30 cellular contexts compared by ENCODE assay signal in genomic region chr9:89699646-89700045, GRCh38.
DNase-seq lines count a peak whose midpoint lies in the region; ATAC-seq, FAIRE-seq and TF ChIP-seq lines count a peak whose summit lies in the region.
"Had no signal": no experiment of that assay in that cellular context is flagged by ENCODE, and none has a peak within 500 bp of the region (broad histone marks: within the 10 kb centered on the region; RNA-seq: fewer than 3 reads in every experiment).

No MANE protein-coding gene starts in this region.

- H3K27me3 ChIP-seq in H1 (replicated peaks in 1 of 4; ENCODE audit: control insufficient read depth in 3 of 4, extremely low read depth in 1 of 4, insufficient read depth in 3 of 4, low read length in 3 of 4) (no peaks in the 10 kb centered on the region), aorta (ENCODE audit: control insufficient read depth in 1 of 2, insufficient read depth in 2 of 2, low read length in 1 of 2) (no peaks in the 10 kb centered on the region)
- H3K27me3 ChIP-seq: adrenal gland, body of pancreas, esophagus muscularis mucosa, left lung, spleen had no signal

- H3K18ac ChIP-seq in H1 (ENCODE audit: extremely low read depth, low read length), result no peak overlapping the region

- no peak overlapping the region for H3K4me2 ChIP-seq in H1 (ENCODE audit: insufficient read depth in 1 of 2, low read depth in 2 of 2, low read length in 2 of 2)

- H3K27ac ChIP-seq in H1 (ENCODE audit: low read depth, low read length) (no peak overlapping the region), aorta (ENCODE audit: low read depth in 1 of 2, low read length in 2 of 2) (no peak overlapping the region)
- H3K27ac ChIP-seq: adrenal gland, body of pancreas, esophagus muscularis mucosa, left lung, spleen had no signal

- no peak for DNase-seq in activated naive CD4-positive, alpha-beta T cell (lab: John Stamatoyannopoulos, UW)
- DNase-seq in activated CD8-positive, alpha-beta T cell treated with anti-CD3 and anti-CD28 coated beads, Interleukin-2, amount 10 ng/mL, durations not matched to agents 7 days and 5 days, result no peak
- no peak for DNase-seq in H1 (ENCODE audit: low read depth in 1 of 2, low spot score in 2 of 2)
- no peak for DNase-seq in aorta
- DNase-seq: adrenal gland; body of pancreas; cerebellar nuclear complex; foreskin fibroblast; H7; head of caudate nucleus; KBM-7; left lung; NCI-H1105; NCI-H187 treated with DMSO at 0.1 percent for 48 hours; NCI-H2171 treated with DMSO at 0.1 percent for 48 hours; NCI-H524; NK-92 treated with Interleukin-12 subunit alpha and Interleukin-12 subunit beta, amount 100 ng/mL, for 24 hours; PC-3; right cardiac atrium; spleen; stimulated activated CD4-positive, alpha-beta T cell treated with anti-CD3 and anti-CD28 coated beads, Interleukin-2, amount 100 ng/mL, for 24 hours; T-cell had no signal

- H2BK12ac ChIP-seq in H1 (ENCODE audit: low read depth, low read length), result peak overlapping the region; percentile 72; the same call in 1 of the 2 replicates

- H3K36me3 ChIP-seq in H1 (ENCODE audit: control insufficient read depth in 2 of 4, insufficient read depth in 4 of 4, low read length in 3 of 4), result no peaks in the 10 kb centered on the region
- H3K36me3 ChIP-seq in aorta (ENCODE audit: control insufficient read depth in 1 of 2, insufficient read depth in 2 of 2, low read length in 1 of 2), result no peaks in the 10 kb centered on the region
- H3K36me3 ChIP-seq: adrenal gland, esophagus muscularis mucosa, left lung, spleen had no signal

- H3K79me2 ChIP-seq in H1 (ENCODE audit: control insufficient read depth in 1 of 2, insufficient read depth in 2 of 2, low read length in 2 of 2), result no peaks in the 10 kb centered on the region

- CTCF ChIA-PET in activated CD8-positive, alpha-beta T cell treated with anti-CD3 and anti-CD28 coated beads, Interleukin-2, amount 10 ng/mL, durations not matched to agents 7 days and 5 days (lab: Charles Lee), result interaction anchor here (1.2 to 6.2 kb wide), 4 partner anchors 9 to 44 kb away, joined by 3 to 46 read pairs (median 10); no protein-coding TSS in a partner anchor
- CTCF ChIA-PET in H1 (lab: Charles Lee; ENCODE audit: partially characterized antibody), result interaction anchor here (0.8 to 1.2 kb wide), 2 partner anchors 9 to 110 kb away, joined by 3 read pairs; no protein-coding TSS in a partner anchor

- no peak overlapping the region for H3K4ac ChIP-seq in H1 (replicated peaks; ENCODE audit: insufficient read length, low read depth, low read length)

- no peak for TF ChIP-seq RAD21 in H1 (IDR thresholded peaks at IDR 0.05 in 1 of 2, conservative IDR thresholded peaks at IDR 0.05 in 1 of 2; ENCODE audit: low read depth in 2 of 2, low read length in 2 of 2)

- no peak overlapping the region for H3K4me3 ChIP-seq in H1 (ENCODE audit: extremely low read depth in 1 of 4, insufficient read depth in 2 of 4, low read depth in 3 of 4, low read length in 4 of 4)
- no peak overlapping the region for H3K4me3 ChIP-seq in aorta (ENCODE audit: low read length in 2 of 2)
- H3K4me3 ChIP-seq: adrenal gland, body of pancreas, esophagus muscularis mucosa, left lung, spleen had no signal

- intact Hi-C loops in aorta (cut with DNase I), result no loop called here

- WGBS in H1 (ENCODE audit: extremely low coverage in 1 of 2, insufficient coverage in 1 of 2, insufficient read length in 1 of 2, insufficient replicate concordance in 2 of 2, low coverage in 1 of 2, low lambda C conversion rate in 2 of 2, missing lambda C conversion rate in 1 of 2), 2 experiments, result 94% methylated on average over 11 of the region's 11 CpGs; no CpG with 5 or more reads in 1 of the 2 experiments
- whole genome bisulfite sequencing in aorta, 2 donors, result 94% methylated on average over 11 of the region's 11 CpGs

- H3K4me1 ChIP-seq in H1 (replicated peaks in 1 of 4; ENCODE audit: control insufficient read depth in 3 of 4, insufficient read depth in 4 of 4, low read length in 3 of 4), result peaks cover 0 to 21% (median 10%) of the 10 kb centered on the region in 4 experiments; a peak in 5 of 7 replicates
- H3K4me1 ChIP-seq in aorta (ENCODE audit: control insufficient read depth in 1 of 2, insufficient read depth in 2 of 2, low read length in 2 of 2), result no peaks in the 10 kb centered on the region
- H3K4me1 ChIP-seq: body of pancreas, esophagus muscularis mucosa had no signal

- H3K23me2 ChIP-seq in H1 (ENCODE audit: low read depth, low read length), result no peaks in the 10 kb centered on the region

- H3K9ac ChIP-seq in H1 (replicated peaks in 1 of 4; ENCODE audit: extremely low read depth in 1 of 4, low read depth in 3 of 4, low read length in 3 of 4), result no peak overlapping the region

- peak overlapping the region; percentile 26; the same call in 1 of the 2 replicates for H2BK5ac ChIP-seq in H1 (ENCODE audit: low read depth, low read length)

- no peak overlapping the region for H3K23ac ChIP-seq in H1 (ENCODE audit: insufficient read length)

- TF ChIP-seq CTCF in H1 (IDR thresholded peaks at IDR 0.05; ENCODE audit: control extremely low read depth in 1 of 3, insufficient read depth in 1 of 3, low read depth in 1 of 3, low read length in 3 of 3), result no peak

- no peak for TF ChIP-seq EP300 in H1 (IDR thresholded peaks at IDR 0.05; ENCODE audit: borderline replicate concordance in 1 of 2, low read depth in 2 of 2, low read length in 2 of 2)

- H3K9me3 ChIP-seq in H1 (ENCODE audit: insufficient read depth in 2 of 2, low read depth in 1 of 2, low read length in 1 of 2) (no peaks in the 10 kb centered on the region), aorta (ENCODE audit: control insufficient read depth, low read length) (no peaks in the 10 kb centered on the region)
- H3K9me3 ChIP-seq: adrenal gland, body of pancreas, esophagus muscularis mucosa, left lung, spleen had no signal

- no peak overlapping the region for H3K4me3 Mint-ChIP-seq in activated naive CD4-positive, alpha-beta T cell treated with anti-CD3 and anti-CD28 coated beads, Interleukin-2, amount 50 U/mL, for 24 hours
- H3K4me3 Mint-ChIP-seq in activated CD8-positive, alpha-beta T cell treated with anti-CD3 and anti-CD28 coated beads, Interleukin-2, amount 10 ng/mL, durations not matched to agents 7 days and 5 days, result no peak overlapping the region
- H3K4me3 Mint-ChIP-seq in stimulated activated memory B cell treated with anti-CD40 and anti-IgM and Interleukin-4, amounts not matched to agents 10 μg/mL and 1 μg/mL and 100 μg/mL, for 72 hours, result peak overlapping the region; percentile 2
- H3K4me3 Mint-ChIP-seq: T-cell, type B pancreatic cell had no signal

- ATAC-seq in activated CD8-positive, alpha-beta T cell treated with anti-CD3 and anti-CD28 coated beads, Interleukin-2, amount 10 ng/mL, durations not matched to agents 7 days and 5 days, result no peak
- no peak for ATAC-seq in stimulated activated memory B cell treated with anti-CD40 and anti-IgM and Interleukin-4, amounts not matched to agents 10 μg/mL and 1 μg/mL and 100 μg/mL, for 72 hours
- ATAC-seq in GM21619 (IDR thresholded peaks at IDR 0.05; ENCODE audit: unreplicated experiment) (no peak), aorta (ENCODE audit: low FRiP score) (no peak)
- ATAC-seq: activated CD4-positive, CD25-positive, alpha-beta regulatory T cell treated with anti-CD3 and anti-CD28 coated beads, Interleukin-2, amount 50 U/mL, for 24 hours; body of pancreas; left lung; PC-3; right cardiac atrium; T-cell had no signal

- H3K9me3 Mint-ChIP-seq in activated naive CD4-positive, alpha-beta T cell treated with anti-CD3 and anti-CD28 coated beads, Interleukin-2, amount 50 U/mL, for 24 hours, result no peaks in the 10 kb centered on the region
- H3K9me3 Mint-ChIP-seq in activated CD8-positive, alpha-beta T cell treated with anti-CD3 and anti-CD28 coated beads, Interleukin-2, amount 10 ng/mL, durations not matched to agents 7 days and 5 days (ENCODE audit: insufficient read depth), result peaks cover 4% of the 10 kb centered on the region
- no peaks in the 10 kb centered on the region for H3K9me3 Mint-ChIP-seq in stimulated activated memory B cell treated with anti-CD40 and anti-IgM and Interleukin-4, amounts not matched to agents 10 μg/mL and 1 μg/mL and 100 μg/mL, for 72 hours
- H3K9me3 Mint-ChIP-seq: T-cell, type B pancreatic cell had no signal

- TF ChIP-seq POLR2A in H1 (IDR thresholded peaks at IDR 0.05; ENCODE audit: control extremely low read depth in 1 of 2, low read depth in 2 of 2, low read length in 2 of 2), result no peak

- no peak overlapping the region for H4K91ac ChIP-seq in H1 (replicated peaks; ENCODE audit: insufficient read length, low read length)

- H2BK20ac ChIP-seq in H1 (ENCODE audit: low read length), result no peak overlapping the region

- no peaks in the 10 kb centered on the region for H3K79me1 ChIP-seq in H1 (ENCODE audit: low read depth, low read length)

- FAIRE-seq in H1 (lab: Jason Lieb, UNC), result no peak
- FAIRE-seq: endometrium, islet of Langerhans had no signal

- peak overlapping the region; percentile 78 for H2AK5ac ChIP-seq in H1 (ENCODE audit: low read depth, low read length)

- H3K36me3 Mint-ChIP-seq in activated naive CD4-positive, alpha-beta T cell treated with anti-CD3 and anti-CD28 coated beads, Interleukin-2, amount 50 U/mL, for 24 hours, result no peaks in the 10 kb centered on the region
- peaks cover 2% of the 10 kb centered on the region for H3K36me3 Mint-ChIP-seq in activated CD8-positive, alpha-beta T cell treated with anti-CD3 and anti-CD28 coated beads, Interleukin-2, amount 10 ng/mL, durations not matched to agents 7 days and 5 days (ENCODE audit: low read depth)
- no peaks in the 10 kb centered on the region for H3K36me3 Mint-ChIP-seq in stimulated activated memory B cell treated with anti-CD40 and anti-IgM and Interleukin-4, amounts not matched to agents 10 μg/mL and 1 μg/mL and 100 μg/mL, for 72 hours
- H3K36me3 Mint-ChIP-seq: T-cell, type B pancreatic cell had no signal

- H2BK120ac ChIP-seq in H1 (replicated peaks; ENCODE audit: low read depth, low read length), result no peak overlapping the region

- H4K20me1 ChIP-seq in H1 (replicated peaks in 1 of 2; ENCODE audit: control insufficient read depth in 1 of 2, insufficient read depth in 2 of 2, low read length in 2 of 2), result no peaks in the 10 kb centered on the region

- no peak overlapping the region for H3K14ac ChIP-seq in H1 (ENCODE audit: insufficient read length)

- H4K5ac ChIP-seq in H1 (ENCODE audit: insufficient read length, low read depth, low read length), result no peak overlapping the region

- POLR2A ChIA-PET in activated CD8-positive, alpha-beta T cell treated with anti-CD3 and anti-CD28 coated beads, Interleukin-2, amount 10 ng/mL, durations not matched to agents 7 days and 5 days (lab: Charles Lee), result interaction anchor here (2.4 to 5.1 kb wide), 3 partner anchors 16 to 95 kb away, joined by 9 to 50 read pairs (median 32); partner anchors contain the start of gene GADD45G
- POLR2A ChIA-PET in H1 (lab: Charles Lee; ENCODE audit: partially characterized antibody), result interaction anchor here (1.2 to 2.9 kb wide), 2 partner anchors 10 to 94 kb away, joined by 3 to 12 read pairs; partner anchors contain the start of gene GADD45G

- H3K56ac ChIP-seq in H1 (replicated peaks; ENCODE audit: insufficient read length, low read depth, low read length), result no peak overlapping the region

- peak overlapping the region; percentile 44 for H3K27ac Mint-ChIP-seq in activated naive CD4-positive, alpha-beta T cell treated with anti-CD3 and anti-CD28 coated beads, Interleukin-2, amount 50 U/mL, for 24 hours
- H3K27ac Mint-ChIP-seq in activated CD8-positive, alpha-beta T cell treated with anti-CD3 and anti-CD28 coated beads, Interleukin-2, amount 10 ng/mL, durations not matched to agents 7 days and 5 days, result peak overlapping the region; percentile 66
- peak overlapping the region; percentile 65 for H3K27ac Mint-ChIP-seq in stimulated activated memory B cell treated with anti-CD40 and anti-IgM and Interleukin-4, amounts not matched to agents 10 μg/mL and 1 μg/mL and 100 μg/mL, for 72 hours
- H3K27ac Mint-ChIP-seq: T-cell, type B pancreatic cell had no signal

- peaks cover 35% of the 10 kb centered on the region for H3K4me1 Mint-ChIP-seq in activated naive CD4-positive, alpha-beta T cell treated with anti-CD3 and anti-CD28 coated beads, Interleukin-2, amount 50 U/mL, for 24 hours
- peaks cover 72% of the 10 kb centered on the region for H3K4me1 Mint-ChIP-seq in activated CD8-positive, alpha-beta T cell treated with anti-CD3 and anti-CD28 coated beads, Interleukin-2, amount 10 ng/mL, durations not matched to agents 7 days and 5 days (ENCODE audit: low read depth)
- H3K4me1 Mint-ChIP-seq in stimulated activated memory B cell treated with anti-CD40 and anti-IgM and Interleukin-4, amounts not matched to agents 10 μg/mL and 1 μg/mL and 100 μg/mL, for 72 hours, result peaks cover 39% of the 10 kb centered on the region

- no peaks in the 10 kb centered on the region for H3K27me3 Mint-ChIP-seq in activated naive CD4-positive, alpha-beta T cell treated with anti-CD3 and anti-CD28 coated beads, Interleukin-2, amount 50 U/mL, for 24 hours
- H3K27me3 Mint-ChIP-seq in activated CD8-positive, alpha-beta T cell treated with anti-CD3 and anti-CD28 coated beads, Interleukin-2, amount 10 ng/mL, durations not matched to agents 7 days and 5 days (ENCODE audit: low read depth), result no peaks in the 10 kb centered on the region
- H3K27me3 Mint-ChIP-seq in stimulated activated memory B cell treated with anti-CD40 and anti-IgM and Interleukin-4, amounts not matched to agents 10 μg/mL and 1 μg/mL and 100 μg/mL, for 72 hours, result peaks cover 8% of the 10 kb centered on the region
- H3K27me3 Mint-ChIP-seq: T-cell had no signal

- 0 out of 2 replicates have a peak overlapping the region, but pooled peaks have one; percentile 88 for H2BK15ac ChIP-seq in H1 (ENCODE audit: low read length)

- H4K8ac ChIP-seq in H1 (ENCODE audit: extremely low read depth, insufficient read depth, low read length), result no peak overlapping the region

- no peak overlapping the region for H2AFZ ChIP-seq in H1 (ENCODE audit: low read length)
